In the genomic region with DNA sequence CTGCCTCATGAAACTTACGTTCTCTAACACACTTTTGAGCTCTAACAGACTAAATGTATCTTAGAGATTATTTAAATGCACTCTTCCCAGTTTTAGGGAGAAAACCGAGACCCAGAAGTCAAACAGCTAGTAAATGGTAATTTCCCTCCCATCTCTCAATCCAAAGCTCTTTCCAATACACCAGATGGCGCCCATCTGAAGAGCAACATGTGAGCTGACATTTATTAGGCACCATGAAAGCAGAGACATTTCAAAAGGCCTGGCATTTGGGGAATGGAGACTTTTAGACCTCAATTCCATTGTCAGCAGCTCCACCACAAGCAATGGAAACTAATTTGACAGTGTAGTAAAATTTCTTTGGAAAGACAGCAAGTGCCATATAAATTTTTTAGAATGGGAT, we compare ENCODE assay signal across 19 cellular contexts.
A peak's percentile ranks its signal among the peaks of the same experiment; 100 is the strongest.
DNase-seq lines count a peak whose midpoint lies in the region; ATAC-seq, FAIRE-seq and TF ChIP-seq lines count a peak whose summit lies in the region.
"Had no signal": no experiment of that assay in that cellular context is flagged by ENCODE, and none has a peak within 500 bp of the region (broad histone marks: within the 10 kb centered on the region; RNA-seq: fewer than 3 reads in every experiment).

No MANE protein-coding gene starts in this region.

- intact Hi-C loops in pancreas (cut with DNase I), result no loop called here
- intact Hi-C loops in posterior vena cava (cut with DNase I), result no loop called here

- no peaks in the 10 kb centered on the region for H3K4me1 ChIP-seq in foreskin keratinocyte
- no peaks in the 10 kb centered on the region for H3K4me1 ChIP-seq in pancreas
- H3K4me1 ChIP-seq: body of pancreas had no signal

- H3K36me3 ChIP-seq in pancreas, result no peaks in the 10 kb centered on the region
- H3K36me3 ChIP-seq: thoracic aorta had no signal

- FAIRE-seq in D721Med (lab: Jason Lieb, UNC), result no peak
- FAIRE-seq in pancreas (lab: Jason Lieb, UNC), result no peak
- FAIRE-seq: H54 had no signal

- no peak overlapping the region for H3K4me3 ChIP-seq in pancreas
- H3K4me3 ChIP-seq: body of pancreas, thoracic aorta had no signal

- H3K27me3 ChIP-seq in foreskin keratinocyte, result peaks cover 5% of the 10 kb centered on the region
- no peaks in the 10 kb centered on the region for H3K27me3 ChIP-seq in pancreas
- H3K27me3 ChIP-seq: body of pancreas had no signal

- no peak for ATAC-seq in foreskin keratinocyte
- ATAC-seq in pancreas, result no peak
- ATAC-seq: activated T-cell treated with anti-CD3 and anti-CD28 coated beads, Interleukin-2, amount 50 U/mL, for 72 hours; body of pancreas; stimulated activated effector memory CD8-positive, alpha-beta T cell treated with anti-CD3 and anti-CD28 coated beads, Interleukin-12 subunit alpha, Interleukin-12 subunit beta, amount 100 ng/mL, for 72 hours; T-helper 17 cell had no signal

- H3K27ac ChIP-seq in foreskin keratinocyte, result no peak overlapping the region
- no peak overlapping the region for H3K27ac ChIP-seq in pancreas
- H3K27ac ChIP-seq: body of pancreas, thoracic aorta had no signal

- peak; percentile 58 for DNase-seq in DMS 273 (lab: John Stamatoyannopoulos, UW; ENCODE audit: unreplicated experiment)
- DNase-seq in DMS 273 treated with DMSO at 0.1 percent for 48 hours (lab: John Stamatoyannopoulos, UW), result no peak
- DNase-seq in D721Med (ENCODE audit: insufficient read length, low spot score), result no peak
- DNase-seq in RKO (ENCODE audit: low spot score), result peak; percentile 8
- peak in 1 of 2 donors; percentile 23 for DNase-seq in foreskin keratinocyte
- no peak for DNase-seq in pancreas
- DNase-seq in SHP77 treated with DMSO at 0.1 percent for 48 hours (lab: John Stamatoyannopoulos, UW), result no peak
- DNase-seq in posterior vena cava (ENCODE audit: low spot score), result no peak
- DNase-seq: 8988T; activated B cell treated with CpG ODN at 0.5 μM for 24 hours; activated T-cell treated with anti-CD3 and anti-CD28 coated beads, Interleukin-2, amount 50 U/mL, for 72 hours; body of pancreas; cortex of kidney; foreskin melanocyte; left colon; T-helper 17 cell had no signal

- WGBS in pancreas, 2 donors, result 84 to 92% methylated on average over 3 of the region's 3 CpGs

- TF ChIP-seq CTCF in D721Med (IDR thresholded peaks at IDR 0.05; ENCODE audit: insufficient read depth, missing control alignments), result peak; percentile 35
- peak; percentile 46 for TF ChIP-seq CTCF in foreskin keratinocyte (conservative IDR thresholded peaks at IDR 0.05)
- TF ChIP-seq CTCF in pancreas (IDR thresholded peaks at IDR 0.05), result no peak

- H3K9me3 ChIP-seq in pancreas, result no peaks in the 10 kb centered on the region
- H3K9me3 ChIP-seq: body of pancreas, thoracic aorta had no signal

Comparison
In these comparisons a context has a peak if more than half of its experiments do, and no peak if none do; other contexts are left out.
1. DNase-seq: peak in DMS 273 (single experiment) and RKO (single experiment); none in DMS 273 treated with DMSO at 0.1 percent for 48 hours (single experiment), D721Med (single experiment), pancreas (0 of 6), SHP77 treated with DMSO at 0.1 percent for 48 hours (single experiment) and posterior vena cava (single experiment).
2. CTCF ChIP-seq: peak in D721Med (single experiment) and foreskin keratinocyte (single experiment); none in pancreas (0 of 4).